Comparison of ENCODE assay signal across 9 cellular contexts in the genomic region with DNA sequence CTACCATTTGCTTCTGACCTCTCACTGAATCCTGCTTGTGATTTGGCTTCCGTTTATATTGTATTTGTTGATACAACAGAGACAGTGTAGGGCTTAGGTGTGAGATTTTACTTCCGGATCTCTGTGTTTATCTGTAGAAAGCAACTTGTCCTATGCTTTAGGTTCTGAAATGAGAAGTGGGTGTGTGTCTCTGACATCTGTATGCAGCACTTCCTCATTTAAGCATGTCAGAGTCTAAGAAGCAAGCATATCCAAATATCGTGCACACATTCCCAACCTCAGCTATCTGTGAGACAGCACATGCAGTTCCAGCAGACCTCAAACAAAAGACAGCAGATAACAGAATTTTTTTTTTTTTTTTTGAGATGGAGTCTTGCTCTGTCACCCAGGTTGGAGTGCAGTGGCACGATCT. TPM values are rescaled to one million over a fixed set of nuclear protein-coding genes. Genes with fewer than 3 reads are reported as not detected.
DNase-seq lines count a peak whose midpoint lies in the region; ATAC-seq and FAIRE-seq lines count a peak whose summit lies in the region.
"Had no signal": no experiment of that assay in that cellular context is flagged by ENCODE, and none has a peak within 500 bp of the region (broad histone marks: within the 10 kb centered on the region; RNA-seq: fewer than 3 reads in every experiment).

No MANE protein-coding gene starts in this region.

- DNase-seq in NOMO-1 treated with dmso at 0.1 percent for 144 hours (lab: John Stamatoyannopoulos, UW; ENCODE audit: unreplicated experiment) (peak; percentile 12), Right ventricle myocardium superior (no peak), NCI-H510A (lab: John Stamatoyannopoulos, UW) (no peak), cerebellum (ENCODE audit: low spot score) (no peak), HTR-8/SVneo (ENCODE audit: insufficient read length, low spot score) (no peak), NCI-H128 (lab: John Stamatoyannopoulos, UW; ENCODE audit: unreplicated experiment) (no peak)
- DNase-seq: IMR-90 had no signal

- FAIRE-seq in HTR-8/SVneo (lab: Jason Lieb, UNC): no peak

- intact Hi-C loops in Right ventricle myocardium superior (cut with DNase I): no loop called here

- ATAC-seq in GM18520 (IDR thresholded peaks at IDR 0.05; ENCODE audit: unreplicated experiment) (peak; percentile 100), HG02678 (IDR thresholded peaks at IDR 0.05; ENCODE audit: unreplicated experiment) (peak; percentile 99), Right ventricle myocardium superior (ENCODE audit: poor library complexity) (peak; percentile 70)

RNA-seq across cellular contexts. Expression of a gene that starts 16.3 kb away (rescaled TPM):
- total RNA-seq in Right ventricle myocardium superior (50.9 TPM), cerebellum (2.8 TPM)

Comparison
In these comparisons a context has a peak if more than half of its experiments do, and no peak if none do; other contexts are left out.
1. RNA of a gene that starts 16.3 kb away (total RNA-seq): 50.9 TPM in Right ventricle myocardium superior (single experiment); 2.8 TPM in cerebellum (single experiment); every median in the first group is over 10 times any median in the second.
2. Peak in every context shown above with its lines, with median percentiles within 50 percentile points of each other: ATAC-seq.